ENCODE assay signal across 30 cellular contexts in the genomic region with DNA sequence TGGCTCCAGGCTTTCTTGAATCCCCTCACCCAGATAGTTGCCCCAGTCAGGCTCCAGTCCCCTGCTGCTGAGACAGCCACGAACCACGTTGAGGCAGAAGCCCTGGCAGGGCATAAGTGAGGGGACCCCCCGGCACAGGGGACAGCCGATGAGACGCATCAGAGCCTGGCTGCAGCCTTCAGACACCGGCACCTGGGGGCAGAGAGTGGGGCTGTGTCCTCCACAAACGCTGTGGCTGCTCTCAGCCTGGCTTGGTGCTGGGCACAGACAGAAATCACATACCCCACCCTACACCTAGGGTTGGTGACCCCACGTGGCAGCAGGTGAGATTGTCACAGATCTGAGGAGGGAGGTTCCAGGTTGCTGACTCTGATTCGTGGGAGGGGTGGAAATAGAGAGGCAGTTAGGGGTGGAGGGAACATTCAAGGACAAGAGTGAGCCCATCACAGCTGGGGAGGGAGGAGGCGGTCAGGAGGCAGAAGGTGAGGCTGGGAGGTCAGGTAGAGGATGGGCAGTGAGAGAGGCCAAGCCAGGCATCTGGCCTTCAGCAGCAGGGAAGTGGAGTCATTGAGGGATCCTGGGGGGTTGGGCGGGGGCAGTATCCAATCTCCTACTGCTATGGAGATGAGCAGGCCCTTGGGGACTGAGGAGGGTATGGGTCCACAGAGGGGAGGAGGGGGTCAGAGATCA. TPM values are rescaled to one million over a fixed set of nuclear protein-coding genes. Genes with fewer than 3 reads are reported as not detected.
DNase-seq lines count a peak whose midpoint lies in the region; ATAC-seq and TF ChIP-seq lines count a peak whose summit lies in the region.
"Had no signal": no experiment of that assay in that cellular context is flagged by ENCODE, and none has a peak within 500 bp of the region (broad histone marks: within the 10 kb centered on the region; RNA-seq: fewer than 3 reads in every experiment).

No MANE protein-coding gene starts in this region.

- DNase-seq in GM13977 (ENCODE audit: low spot score) = peak; percentile 17
- peak in 1 of 34 experiments; percentile 16 for DNase-seq in T-cell
- no peak for DNase-seq in HFFc6
- DNase-seq in COLO668 (lab: John Stamatoyannopoulos, UW; ENCODE audit: unreplicated experiment) = no peak
- DNase-seq in NCI-H1930 (lab: John Stamatoyannopoulos, UW) = no peak
- DNase-seq: activated B cell treated with CpG ODN at 0.5 μM for 24 hours; activated CD4-positive, alpha-beta T cell treated with anti-CD3 and anti-CD28 coated beads, Interleukin-2, amount 50 U/mL, for 1 hour; activated T-cell treated with anti-CD3 and anti-CD28 coated beads, Interleukin-2, amount 50 U/mL, for 4 hours; AML-193; amniotic stem cell; DMS153; gastrocnemius medialis; NCI-H1092; NCI-H1694 treated with DMSO at 0.1 percent for 48 hours; NCI-H2171; NCI-H510A; nephron progenitor cell; stimulated activated CD4-positive, alpha-beta T cell treated with anti-CD3 and anti-CD28 coated beads, Interleukin-2, amount 100 ng/mL, for 24 hours; stimulated activated naive CD8-positive, alpha-beta T cell treated with anti-CD3 and anti-CD28 coated beads, Interleukin-15, Interleukin-2, amounts not matched to agents 100 U/mL and 50 U/mL, for 24 hours; T-helper 1 cell; testis had no signal

- H3K27me3 Mint-ChIP-seq in T-cell = peaks cover 0 to 5% of the 10 kb centered on the region in 2 donors
- H3K27me3 Mint-ChIP-seq in nephron (ENCODE audit: low read depth) = peaks cover 23% of the 10 kb centered on the region
- peaks cover 5% of the 10 kb centered on the region for H3K27me3 Mint-ChIP-seq in HFFc6 (ENCODE audit: insufficient read depth)

- H3K9me3 ChIP-seq in BLaER1 = no peaks in the 10 kb centered on the region
- H3K9me3 ChIP-seq: gastrocnemius medialis, mucosa of descending colon, right atrium auricular region, testis had no signal

- H3K4me3 Mint-ChIP-seq in T-cell = no peak overlapping the region
- H3K4me3 Mint-ChIP-seq in nephron = peak overlapping the region; percentile 12 to 61 (median 46)
- no peak overlapping the region for H3K4me3 Mint-ChIP-seq in HFFc6
- H3K4me3 Mint-ChIP-seq: activated B cell treated with CpG ODN at 0.5 μM for 24 hours had no signal

- peaks cover 44% of the 10 kb centered on the region for H3K36me3 ChIP-seq in BLaER1
- H3K36me3 ChIP-seq: gastrocnemius medialis, right atrium auricular region, SJSA1 had no signal

- H3K4me2 ChIP-seq in BLaER1 = peak overlapping the region; percentile 2; the same call in 1 of the 2 replicates

- in situ Hi-C loops in GM13977 (cut with MboI; ENCODE audit: low pct_unique_long_range_greater_than_20kb, low sequenced_read_pairs, unreplicated experiment) = no loop called here

- peak overlapping the region; percentile 14 to 75 for H3K27ac Mint-ChIP-seq in T-cell
- no peak overlapping the region for H3K27ac Mint-ChIP-seq in nephron
- no peak overlapping the region for H3K27ac Mint-ChIP-seq in HFFc6
- H3K27ac Mint-ChIP-seq: activated B cell treated with CpG ODN at 0.5 μM for 24 hours, IgD-negative memory B cell, nephron progenitor cell had no signal

- no peak overlapping the region for H3K27ac ChIP-seq in BLaER1
- H3K27ac ChIP-seq: gastrocnemius medialis, parathyroid adenoma, right atrium auricular region, SJSA1, testis had no signal

- TF ChIP-seq CTCF in GM13977 (IDR thresholded peaks at IDR 0.05; ENCODE audit: extremely low read depth, insufficient read depth, missing control alignments) (no peak), nephron (IDR thresholded peaks at IDR 0.05; ENCODE audit: unreplicated experiment in 3 of 3) (no peak), HFFc6 (IDR thresholded peaks at IDR 0.05) (no peak)

- H3K9me3 Mint-ChIP-seq in T-cell = no peaks in the 10 kb centered on the region
- no peaks in the 10 kb centered on the region for H3K9me3 Mint-ChIP-seq in nephron
- H3K9me3 Mint-ChIP-seq in HFFc6 = no peaks in the 10 kb centered on the region
- H3K9me3 Mint-ChIP-seq: activated B cell treated with CpG ODN at 0.5 μM for 24 hours; activated T-cell treated with anti-CD3 and anti-CD28 coated beads, Interleukin-2, amount 50 U/mL, for 4 hours; brain; IgD-negative memory B cell; nephron progenitor cell had no signal

- H3K36me3 Mint-ChIP-seq in T-cell (no peaks in the 10 kb centered on the region), nephron (ENCODE audit: low read depth) (peaks cover 13% of the 10 kb centered on the region), HFFc6 (ENCODE audit: low read depth) (no peaks in the 10 kb centered on the region)
- H3K36me3 Mint-ChIP-seq: IgD-negative memory B cell had no signal

- H3K4me1 Mint-ChIP-seq in T-cell (peaks cover 44 to 58% (median 45%) of the 10 kb centered on the region in 3 donors), nephron (peaks cover 12% of the 10 kb centered on the region), HFFc6 (ENCODE audit: low read depth) (peaks cover 7% of the 10 kb centered on the region)

- POLR2A ChIA-PET in T-cell (lab: Charles Lee) = no interaction called here

- H3K9ac ChIP-seq in BLaER1 = no peak overlapping the region
- H3K9ac ChIP-seq: parathyroid adenoma had no signal

- CTCF ChIA-PET in T-cell (lab: Charles Lee) = interaction anchor here in 1 of 2 donors (0.6 kb wide), 1 partner anchor 46 kb away, joined by 4 read pairs; no protein-coding TSS in a partner anchor

- H3K27me3 ChIP-seq in BLaER1 = peaks cover 42% of the 10 kb centered on the region
- H3K27me3 ChIP-seq: SJSA1, testis had no signal

- no peak for ATAC-seq in T-cell (replicated peaks in 1 of 4)
- ATAC-seq in GM19452 (IDR thresholded peaks at IDR 0.05; ENCODE audit: unreplicated experiment) = no peak
- ATAC-seq: activated T-cell treated with anti-CD3 and anti-CD28 coated beads, Interleukin-2, amount 50 U/mL, for 4 hours; gastrocnemius medialis; mucosa of descending colon; stimulated activated naive CD8-positive, alpha-beta T cell treated with anti-CD3 and anti-CD28 coated beads, Interleukin-15, Interleukin-2, amounts not matched to agents 100 U/mL and 50 U/mL, for 24 hours had no signal

- no peak overlapping the region for H3K4me3 ChIP-seq in BLaER1
- H3K4me3 ChIP-seq: gastrocnemius medialis, mucosa of descending colon, right atrium auricular region, SJSA1, testis had no signal

- H4K20me1 ChIP-seq in BLaER1 = peaks cover 67% of the 10 kb centered on the region

- H3K4me1 ChIP-seq in BLaER1 = peaks cover 56% of the 10 kb centered on the region

RNA-seq across cellular contexts. Expression of a gene that starts 3.2 kb away (rescaled TPM):
- total RNA-seq in T-cell = 10 to 100 TPM; 12.4 to 37.0 (median 26.3) TPM
- 1 to 10 TPM in 3 of 6 experiments, under 1 TPM in 3; 0.57 to 1.4 (median 0.86) TPM for total RNA-seq in HFFc6 (2021; fragmentation: NEBNext Ultra II Directional; extraction: Animal tissue kit (Norgen Biotek cat#: 25700))

RNA-seq across cellular contexts. Expression of a gene that starts 3.8 kb away (rescaled TPM):
- total RNA-seq in T-cell = 1 to 10 TPM; 4.8 to 8.7 (median 7.3) TPM
- total RNA-seq in HFFc6 (2021; fragmentation: NEBNext Ultra II Directional; extraction: Animal tissue kit (Norgen Biotek cat#: 25700)) = under 1 TPM; 0.24 to 0.91 (median 0.43) TPM
- total RNA-seq: right atrium auricular region had no signal

RNA-seq across cellular contexts. Expression of a gene that starts 5.5 kb away (rescaled TPM):
- total RNA-seq in T-cell = 10 to 100 TPM; 10.5 to 29.7 (median 18.0) TPM
- total RNA-seq in HFFc6 (2021; fragmentation: NEBNext Ultra II Directional; extraction: Animal tissue kit (Norgen Biotek cat#: 25700)) = 1 to 10 TPM; 5.1 to 8.6 (median 7.1) TPM

RNA-seq across cellular contexts. Expression of a gene that starts 15.4 kb away (rescaled TPM):
- 10 to 100 TPM; 52.0 to 97.2 (median 79.0) TPM for total RNA-seq in T-cell
- total RNA-seq in HFFc6 (2021; fragmentation: NEBNext Ultra II Directional; extraction: Animal tissue kit (Norgen Biotek cat#: 25700)) = 10 to 100 TPM; 19.1 to 23.4 (median 21.7) TPM

RNA-seq across cellular contexts. Expression of a gene that starts 25.2 kb away (rescaled TPM):
- total RNA-seq in T-cell = 100 to 1,000 TPM; 140 to 216 (median 187) TPM
- 100 to 1,000 TPM in 5 of 6 experiments, 10 to 100 TPM in 1; 99.5 to 137 (median 110) TPM for total RNA-seq in HFFc6 (2021; fragmentation: NEBNext Ultra II Directional; extraction: Animal tissue kit (Norgen Biotek cat#: 25700))

Comparison
In these comparisons a context has a peak if more than half of its experiments do, and no peak if none do; other contexts are left out.
1. H3K27ac Mint-ChIP-seq: peak in T-cell (2 of 2); none in nephron (0 of 3) and HFFc6 (single experiment).
2. H3K4me3 Mint-ChIP-seq: peak in nephron (3 of 3); none in T-cell (0 of 3) and HFFc6 (single experiment).
3. RNA of a gene that starts 3.2 kb away (total RNA-seq): 12.4 to 37.0 TPM in T-cell; 0.57 to 1.4 TPM in HFFc6; every median in the first group is over 4 times any median in the second.